Comparison of ENCODE assay signal across 8 cellular contexts in genomic region chr3:182979103-182979697, GRCh38. TPM values are rescaled to one million over a fixed set of nuclear protein-coding genes. Genes with fewer than 3 reads are reported as not detected.
DNase-seq lines count a peak whose midpoint lies in the region; ATAC-seq and TF ChIP-seq lines count a peak whose summit lies in the region.

No MANE protein-coding gene starts in this region.

- peaks cover 34% of the 10 kb centered on the region for H3K4me1 Mint-ChIP-seq in activated T-cell treated with anti-CD3 and anti-CD28 coated beads, Interleukin-2, amount 50 U/mL, for 4 hours (ENCODE audit: low read depth)

- H3K4me3 Mint-ChIP-seq in activated T-cell treated with anti-CD3 and anti-CD28 coated beads, Interleukin-2, amount 50 U/mL, for 4 hours, result peak overlapping the region; percentile 89

- DNase-seq in activated T-cell treated with anti-CD3 and anti-CD28 coated beads, Interleukin-2, amount 50 U/mL, for 4 hours, result no peak
- DNase-seq in activated T-cell treated with anti-CD3 and anti-CD28 coated beads, Interleukin-2, amount 50 U/mL, for 48 hours, result no peak
- DNase-seq in fibroblast of the aortic adventitia (ENCODE audit: low read depth) (no peak), SKM-1 treated with dmso at 0.1 percent for 144 hours (lab: John Stamatoyannopoulos, UW; ENCODE audit: unreplicated experiment) (no peak)

- H3K27ac ChIP-seq in rectal smooth muscle tissue (ENCODE audit: low read depth, low read length), result no peak overlapping the region

- no peaks in the 10 kb centered on the region for H3K27me3 Mint-ChIP-seq in activated T-cell treated with anti-CD3 and anti-CD28 coated beads, Interleukin-2, amount 50 U/mL, for 4 hours (ENCODE audit: low read depth)

- no peak for TF ChIP-seq CTCF in fibroblast of the aortic adventitia (IDR thresholded peaks at IDR 0.05; ENCODE audit: insufficient read depth, low read length)

- H3K4me3 ChIP-seq in fibroblast of the aortic adventitia (ENCODE audit: low read depth, low read length) (peak overlapping the region; percentile 79), rectal smooth muscle tissue (ENCODE audit: low read length) (peak overlapping the region; percentile 52)

- H3K9ac ChIP-seq in rectal smooth muscle tissue (ENCODE audit: low read length), result peak overlapping the region; percentile 26

- H3K4me1 ChIP-seq in rectal smooth muscle tissue (ENCODE audit: control insufficient read depth, insufficient read depth, low read length), result peaks cover 11% of the 10 kb centered on the region

- H3K27me3 ChIP-seq in rectal smooth muscle tissue (ENCODE audit: control insufficient read depth, insufficient read depth, low read length), result no peaks in the 10 kb centered on the region

- no peaks in the 10 kb centered on the region for H3K36me3 Mint-ChIP-seq in activated T-cell treated with anti-CD3 and anti-CD28 coated beads, Interleukin-2, amount 50 U/mL, for 4 hours (ENCODE audit: insufficient read depth)

- H3K36me3 ChIP-seq in rectal smooth muscle tissue (ENCODE audit: control insufficient read depth, insufficient read depth, low read length), result no peaks in the 10 kb centered on the region

- H3K9me3 Mint-ChIP-seq in activated T-cell treated with anti-CD3 and anti-CD28 coated beads, Interleukin-2, amount 50 U/mL, for 4 hours, result no peaks in the 10 kb centered on the region

- ATAC-seq in activated T-cell treated with anti-CD3 and anti-CD28 coated beads, Interleukin-2, amount 50 U/mL, for 4 hours, result no peak
- ATAC-seq in SK-N-SH treated with all-trans-retinoic acid at 6 μM for 48 hours, result peak; percentile 30
- ATAC-seq in GM21737 (IDR thresholded peaks at IDR 0.05; ENCODE audit: unreplicated experiment), result no peak
- no peak for ATAC-seq in GM19455 (IDR thresholded peaks at IDR 0.05; ENCODE audit: unreplicated experiment)

TF ChIP-seq in SK-N-SH treated with all-trans-retinoic acid at 6 μM for 48 hours, 23 proteins besides CTCF, POLR2A, EP300 and RAD21:
- TF ChIP-seq OSR1 (CRISPR knock-in tag; IDR thresholded peaks at IDR 0.05), result no peak
- TF ChIP-seq, protein P1, sequence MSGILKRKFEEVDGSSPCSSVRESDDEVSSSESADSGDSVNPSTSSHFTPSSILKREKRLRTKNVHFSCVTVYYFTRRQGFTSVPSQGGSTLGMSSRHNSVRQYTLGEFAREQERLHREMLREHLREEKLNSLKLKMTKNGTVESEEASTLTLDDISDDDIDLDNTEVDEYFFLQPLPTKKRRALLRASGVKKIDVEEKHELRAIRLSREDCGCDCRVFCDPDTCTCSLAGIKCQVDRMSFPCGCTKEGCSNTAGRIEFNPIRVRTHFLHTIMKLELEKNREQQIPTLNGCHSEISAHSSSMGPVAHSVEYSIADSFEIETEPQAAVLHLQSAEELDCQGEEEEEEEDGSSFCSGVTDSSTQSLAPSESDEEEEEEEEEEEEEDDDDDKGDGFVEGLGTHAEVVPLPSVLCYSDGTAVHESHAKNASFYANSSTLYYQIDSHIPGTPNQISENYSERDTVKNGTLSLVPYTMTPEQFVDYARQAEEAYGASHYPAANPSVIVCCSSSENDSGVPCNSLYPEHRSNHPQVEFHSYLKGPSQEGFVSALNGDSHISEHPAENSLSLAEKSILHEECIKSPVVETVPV (CRISPR knock-in tag; IDR thresholded peaks at IDR 0.05), result no peak
- no peak for TF ChIP-seq SNAI2 (CRISPR knock-in tag; IDR thresholded peaks at IDR 0.05)
- 0 out of 2 replicates have a peak, but pooled peaks have one; percentile 12 for TF ChIP-seq PATZ1 (CRISPR knock-in tag; IDR thresholded peaks at IDR 0.05; ENCODE audit: borderline replicate concordance)
- no peak for TF ChIP-seq ZNF565 (CRISPR knock-in tag; conservative IDR thresholded peaks at IDR 0.05; ENCODE audit: low read depth)
TF ChIP-seq in SK-N-SH treated with all-trans-retinoic acid at 6 μM for 48 hours: peak in this region for 1.

RNA-seq across cellular contexts. Expression of gene DCUN1D1, which starts 1.1 kb away (rescaled TPM):
- 10 to 100 TPM; 43.1 to 49.8 (median 45.8) TPM for total RNA-seq in activated T-cell treated with anti-CD3 and anti-CD28 coated beads, Interleukin-2, amount 50 U/mL, for 4 hours
- total RNA-seq in fibroblast of the aortic adventitia (ENCODE audit: low replicate concordance), result 33.8 and 49.5 TPM in 2 replicates
